Comparison of ENCODE assay signal across 1 cellular context in genomic region chrX:78103656-78104446, GRCh38.
TF ChIP-seq lines count a peak whose summit lies in the region.

Gene PGK1 (plus strand): TSS chrX:78104248. CDS start chrX:78104341, 93 bp downstream.

TF ChIP-seq in GM23338, 12 proteins besides CTCF, POLR2A, EP300 and RAD21:
- TF ChIP-seq ZNF462 (CRISPR knock-in tag; IDR thresholded peaks at IDR 0.05), result no peak
- TF ChIP-seq ZNF114 (CRISPR knock-in tag; IDR thresholded peaks at IDR 0.05), result no peak
- TF ChIP-seq REST (IDR thresholded peaks at IDR 0.05; ENCODE audit: unreplicated experiment), result no peak
- no peak for TF ChIP-seq EZH2 (IDR thresholded peaks at IDR 0.05; ENCODE audit: low read depth, unreplicated experiment)
- TF ChIP-seq EZH2phosphoT487 (IDR thresholded peaks at IDR 0.05; ENCODE audit: unreplicated experiment), result no peak
- peak; percentile 70 for TF ChIP-seq POLR2AphosphoS5 (IDR thresholded peaks at IDR 0.05; ENCODE audit: low read depth)
- TF ChIP-seq ZNF331 (CRISPR knock-in tag; IDR thresholded peaks at IDR 0.05; ENCODE audit: low read depth), result no peak
- peak; percentile 67 for TF ChIP-seq CREB1 (CRISPR knock-in tag; IDR thresholded peaks at IDR 0.05; ENCODE audit: low read depth)
- TF ChIP-seq ETS1 (IDR thresholded peaks at IDR 0.05), result 0 out of 2 replicates have a peak, but pooled peaks have one; percentile 24
- no peak for TF ChIP-seq NANOG (IDR thresholded peaks at IDR 0.05; ENCODE audit: borderline replicate concordance)
- no peak for TF ChIP-seq STAT1 (IDR thresholded peaks at IDR 0.05; ENCODE audit: unreplicated experiment)
- TF ChIP-seq JUNB (IDR thresholded peaks at IDR 0.05; ENCODE audit: unreplicated experiment), result no peak
